ENCODE assay signal across 8 cellular contexts in the genomic region with DNA sequence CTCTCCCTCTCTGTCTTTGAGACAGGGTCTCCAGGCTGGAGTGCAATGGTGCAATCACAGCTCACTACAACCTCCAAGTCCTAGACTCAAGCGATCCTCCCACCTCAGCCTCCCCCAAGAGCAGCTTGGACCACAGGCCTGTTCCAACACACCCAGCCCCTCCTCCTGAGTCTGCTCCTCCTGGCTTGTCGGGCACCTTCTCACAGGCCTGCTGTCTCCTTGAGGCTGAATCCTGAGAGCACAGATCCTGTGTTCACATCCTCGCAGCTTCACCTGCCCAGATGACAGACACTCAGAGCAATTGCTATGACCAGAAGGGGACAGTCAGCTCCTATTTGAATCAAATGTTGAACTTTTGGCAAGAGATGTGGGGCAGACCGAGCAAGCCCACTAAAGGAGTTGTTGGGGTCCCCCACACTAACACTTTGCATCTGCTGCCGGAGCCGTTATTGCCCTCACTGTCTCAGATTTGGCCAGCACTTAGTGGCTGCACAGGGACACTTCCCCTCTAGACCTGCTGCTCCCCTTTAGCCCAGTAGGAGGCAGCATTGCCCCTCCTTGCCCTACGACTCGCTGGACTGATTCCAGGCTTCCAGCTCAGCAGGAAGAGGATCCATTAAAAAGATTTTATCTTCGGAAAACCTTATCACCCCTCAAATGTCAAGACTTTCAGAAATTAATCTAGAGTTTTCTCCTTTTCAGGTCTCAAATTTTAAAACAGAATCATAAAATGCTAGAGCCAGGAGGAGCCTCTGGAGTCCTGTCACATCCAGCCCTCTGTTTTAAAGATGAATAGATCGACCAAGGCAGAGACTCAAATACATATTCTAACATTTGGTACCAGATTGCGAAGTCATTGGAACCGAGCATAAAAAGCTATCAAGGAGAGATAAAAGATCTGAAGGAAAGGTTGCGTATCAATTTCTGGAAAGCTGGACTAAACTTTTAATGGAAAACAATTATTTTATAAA.
A peak's percentile ranks its signal among the peaks of the same experiment; 100 is the strongest.
DNase-seq lines count a peak whose midpoint lies in the region; ATAC-seq, FAIRE-seq and TF ChIP-seq lines count a peak whose summit lies in the region.

No MANE protein-coding gene starts in this region.

- H3K4me3 Mint-ChIP-seq in osteocyte (ENCODE audit: unreplicated experiment): peak overlapping the region; percentile 36
- H3K4me3 Mint-ChIP-seq in type B pancreatic cell: no peak overlapping the region

- H3K36me3 Mint-ChIP-seq in osteocyte (ENCODE audit: unreplicated experiment) (no peaks in the 10 kb centered on the region), type B pancreatic cell (no peaks in the 10 kb centered on the region)

- H3K27me3 Mint-ChIP-seq in osteocyte (ENCODE audit: unreplicated experiment) (no peaks in the 10 kb centered on the region), type B pancreatic cell (no peaks in the 10 kb centered on the region)

- peak; percentile 67 for ATAC-seq in GM19025 (IDR thresholded peaks at IDR 0.05; ENCODE audit: low read depth, unreplicated experiment)

- H3K27ac Mint-ChIP-seq in osteocyte (ENCODE audit: unreplicated experiment): no peak overlapping the region
- H3K27ac Mint-ChIP-seq in type B pancreatic cell: no peak overlapping the region

- FAIRE-seq in RCC 7860 (lab: Jason Lieb, UNC): peak; percentile 24

- TF ChIP-seq CTCF in C4-2B (conservative IDR thresholded peaks at IDR 0.05) (peak; percentile 94), osteocyte (IDR thresholded peaks at IDR 0.05) (peak; percentile 94), type B pancreatic cell (conservative IDR thresholded peaks at IDR 0.05) (peak; percentile 92)

- H3K9me3 Mint-ChIP-seq in osteocyte (ENCODE audit: unreplicated experiment) (no peaks in the 10 kb centered on the region), type B pancreatic cell (no peaks in the 10 kb centered on the region)

- H3K4me1 Mint-ChIP-seq in osteocyte (ENCODE audit: unreplicated experiment) (peaks cover 8% of the 10 kb centered on the region), type B pancreatic cell (ENCODE audit: unreplicated experiment) (peaks cover 21% of the 10 kb centered on the region)

- no peak overlapping the region for H3K27ac ChIP-seq in C4-2B

- peak; percentile 87 for DNase-seq in HT-29 (ENCODE audit: low spot score)
- peak; percentile 49 for DNase-seq in RCC 7860 (ENCODE audit: low spot score)
- peak; percentile 22 for DNase-seq in activated T-helper 9 cell treated with anti-CD3 and anti-CD28 coated beads, Interleukin-2, amount 50 U/mL, for 16 hours (ENCODE audit: low read depth)
- peak; percentile 54 for DNase-seq in foreskin melanocyte
- peak; percentile 91 for DNase-seq in osteocyte (ENCODE audit: extremely low spot score, unreplicated experiment)
- DNase-seq in type B pancreatic cell (ENCODE audit: extremely low spot score, unreplicated experiment): peak; percentile 77

Comparison
In these comparisons a context has a peak if more than half of its experiments do, and no peak if none do; other contexts are left out.
1. DNase-seq: peak in every context shown above with its lines; median percentile 91 in osteocyte; 87 in HT-29; 77 in type B pancreatic cell; 54 in foreskin melanocyte; 49 in RCC 7860; 22 in activated T-helper 9 cell treated with anti-CD3 and anti-CD28 coated beads, Interleukin-2, amount 50 U/mL, for 16 hours.